In the genomic region with DNA sequence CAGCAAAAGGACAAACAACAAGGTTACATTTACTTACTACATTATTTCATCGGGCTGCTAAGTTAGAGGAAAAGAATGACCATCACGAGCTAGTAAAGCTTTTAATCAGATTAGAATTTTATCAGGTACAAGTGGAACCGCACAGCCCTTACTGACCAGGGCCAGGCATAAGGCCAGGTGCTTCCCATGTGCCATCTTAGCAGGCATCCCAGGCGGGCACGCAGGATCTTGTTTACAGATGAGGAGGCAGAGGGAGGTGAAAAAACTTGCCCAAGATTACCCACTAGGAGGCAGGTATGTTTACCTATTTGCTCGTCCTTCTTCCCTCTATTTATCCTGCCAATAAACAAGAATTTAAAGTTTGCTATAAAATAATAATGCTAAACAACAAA, we compare ENCODE assay signal across 1 cellular context.
TF ChIP-seq lines count a peak whose summit lies in the region.

No MANE protein-coding gene starts in this region.

TF ChIP-seq in IMR-90, 13 proteins besides CTCF, POLR2A, EP300 and RAD21:
- TF ChIP-seq BHLHE40 (IDR thresholded peaks at IDR 0.05; ENCODE audit: low read depth, low read length) (no peak), CHD1 (IDR thresholded peaks at IDR 0.05; ENCODE audit: low read depth, low read length) (no peak), RCOR1 (IDR thresholded peaks at IDR 0.05; ENCODE audit: insufficient replicate concordance, low read length) (no peak), NFE2L2 (IDR thresholded peaks at IDR 0.05; ENCODE audit: low read depth, low read length) (no peak), MXI1 (IDR thresholded peaks at IDR 0.05; ENCODE audit: borderline replicate concordance, low read depth, low read length) (no peak), RFX5 (IDR thresholded peaks at IDR 0.05; ENCODE audit: low read depth, low read length) (no peak)
- TF ChIP-seq, protein P1, sequence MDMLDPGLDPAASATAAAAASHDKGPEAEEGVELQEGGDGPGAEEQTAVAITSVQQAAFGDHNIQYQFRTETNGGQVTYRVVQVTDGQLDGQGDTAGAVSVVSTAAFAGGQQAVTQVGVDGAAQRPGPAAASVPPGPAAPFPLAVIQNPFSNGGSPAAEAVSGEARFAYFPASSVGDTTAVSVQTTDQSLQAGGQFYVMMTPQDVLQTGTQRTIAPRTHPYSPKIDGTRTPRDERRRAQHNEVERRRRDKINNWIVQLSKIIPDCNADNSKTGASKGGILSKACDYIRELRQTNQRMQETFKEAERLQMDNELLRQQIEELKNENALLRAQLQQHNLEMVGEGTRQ (IDR thresholded peaks at IDR 0.05; ENCODE audit: low read depth, low read length) = no peak
TF ChIP-seq in IMR-90: peak in this region for 0.
